Comparison of ENCODE assay signal across 13 cellular contexts in the genomic region with DNA sequence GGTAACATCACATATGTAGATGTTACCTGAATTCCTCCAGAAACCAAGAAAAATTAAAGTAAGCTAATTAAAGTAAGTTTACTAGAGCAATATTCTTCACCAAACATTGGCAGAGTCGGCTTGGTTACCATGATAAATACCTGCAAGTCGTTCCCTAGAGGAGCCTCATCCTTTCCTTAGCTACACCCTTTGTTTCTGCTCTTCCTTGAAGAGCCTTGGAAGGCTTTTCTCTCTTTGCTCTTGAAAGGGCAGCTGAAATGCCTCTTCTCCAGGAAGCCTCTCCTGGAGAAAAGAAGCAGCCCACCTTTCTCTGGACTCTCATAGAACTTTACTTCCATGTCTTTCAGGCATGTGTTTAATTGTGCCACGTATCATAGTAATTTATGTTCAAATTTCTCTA.
"Had no signal": no experiment of that assay in that cellular context is flagged by ENCODE, and none has a peak within 500 bp of the region (broad histone marks: within the 10 kb centered on the region; RNA-seq: fewer than 3 reads in every experiment).

No MANE protein-coding gene starts in this region.

- H3K27ac Mint-ChIP-seq: activated naive CD4-positive, alpha-beta T cell treated with anti-CD3 and anti-CD28 coated beads, Interleukin-2, amount 10 ng/mL, durations not matched to agents 7 days and 5 days; nephron had no signal

- H3K9me3 Mint-ChIP-seq: activated naive CD4-positive, alpha-beta T cell treated with anti-CD3 and anti-CD28 coated beads, Interleukin-2, amount 10 ng/mL, durations not matched to agents 7 days and 5 days had no signal

- H3K4me3 Mint-ChIP-seq: activated naive CD4-positive, alpha-beta T cell treated with anti-CD3 and anti-CD28 coated beads, Interleukin-2, amount 10 ng/mL, durations not matched to agents 7 days and 5 days; nephron had no signal

- H3K36me3 ChIP-seq: cardiac muscle cell, suprapubic skin had no signal

- ATAC-seq: esophagus mucosa; left ventricle myocardium superior; stimulated activated naive CD8-positive, alpha-beta T cell treated with anti-CD3 and anti-CD28 coated beads, Interleukin-15, Interleukin-2, amounts not matched to agents 100 U/mL and 50 U/mL, for 24 hours had no signal

- H3K36me3 Mint-ChIP-seq: activated naive CD4-positive, alpha-beta T cell treated with anti-CD3 and anti-CD28 coated beads, Interleukin-2, amount 10 ng/mL, durations not matched to agents 7 days and 5 days had no signal

- DNase-seq: activated CD4-positive, CD25-positive, alpha-beta regulatory T cell treated with anti-CD3 and anti-CD28 coated beads, Interleukin-2, amount 50 U/mL, for 72 hours; activated naive CD4-positive, alpha-beta T cell treated with anti-CD3 and anti-CD28 coated beads, Interleukin-2, amount 10 ng/mL, durations not matched to agents 7 days and 5 days; activated T-cell treated with anti-CD3 and anti-CD28 coated beads for 4 hours; left ventricle myocardium superior; occipital lobe; stimulated activated CD4-positive, alpha-beta T cell treated with anti-CD3 and anti-CD28 coated beads, Interleukin-4, amount 100 ng/mL, for 4 hours; stimulated activated naive CD8-positive, alpha-beta T cell treated with anti-CD3 and anti-CD28 coated beads, Interleukin-15, Interleukin-2, amounts not matched to agents 100 U/mL and 50 U/mL, for 24 hours; T-helper 1 cell; T1000 had no signal

- H3K9me3 ChIP-seq: suprapubic skin had no signal

- H3K27ac ChIP-seq: cardiac muscle cell, suprapubic skin had no signal

- H3K4me1 Mint-ChIP-seq: activated naive CD4-positive, alpha-beta T cell treated with anti-CD3 and anti-CD28 coated beads, Interleukin-2, amount 10 ng/mL, durations not matched to agents 7 days and 5 days had no signal

- H3K27me3 ChIP-seq: cardiac muscle cell, suprapubic skin had no signal

- H3K4me3 ChIP-seq: cardiac muscle cell, suprapubic skin had no signal
